In the genomic region with DNA sequence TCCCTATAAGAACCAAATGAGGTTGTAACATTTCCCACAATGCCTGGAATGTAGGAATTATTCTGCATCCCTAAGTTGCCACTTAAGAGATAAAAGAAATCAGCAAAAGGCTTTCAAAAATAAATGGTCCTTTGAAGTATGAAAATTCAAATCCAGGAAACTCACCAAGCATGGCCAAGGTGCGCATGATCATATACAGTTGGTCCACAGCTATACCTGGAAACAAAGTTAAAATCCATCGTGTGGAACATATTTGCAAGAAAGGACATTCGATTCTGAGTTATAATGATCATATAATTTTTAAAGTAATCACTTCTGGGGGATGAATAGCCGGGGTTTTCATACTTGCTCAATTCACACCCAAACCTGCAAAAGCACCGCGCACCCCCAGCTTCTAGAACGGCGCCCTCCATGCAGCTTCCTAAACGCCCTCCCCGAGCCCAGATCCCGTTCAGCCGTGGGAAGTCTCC, we compare ENCODE assay signal across 8 cellular contexts. TPM values are rescaled to one million over a fixed set of nuclear protein-coding genes. Genes with fewer than 3 reads are reported as not detected.
DNase-seq lines count a peak whose midpoint lies in the region; ATAC-seq and TF ChIP-seq lines count a peak whose summit lies in the region.

No MANE protein-coding gene starts in this region.

- CTCF ChIA-PET in activated naive CD4-positive, alpha-beta T cell treated with anti-CD3 and anti-CD28 coated beads, Interleukin-2, amount 10 ng/mL, durations not matched to agents 7 days and 5 days (lab: Charles Lee) = interaction anchor here (1.1 kb wide), 1 partner anchor 12 kb away, joined by 3 read pairs; no protein-coding TSS in a partner anchor

- H3K27ac Mint-ChIP-seq in activated naive CD4-positive, alpha-beta T cell treated with anti-CD3 and anti-CD28 coated beads, Interleukin-2, amount 10 ng/mL, durations not matched to agents 7 days and 5 days = peak overlapping the region; percentile 92

- peaks cover 10 to 11% of the 10 kb centered on the region in 2 donors for H3K36me3 ChIP-seq in ascending aorta
- H3K36me3 ChIP-seq in right lobe of liver = peaks cover 0 to 12% (median 3%) of the 10 kb centered on the region in 4 donors
- H3K36me3 ChIP-seq in transverse colon = peaks cover 0 to 1% (median 0%) of the 10 kb centered on the region in 4 donors

- H3K27ac ChIP-seq in ascending aorta = peak overlapping the region; percentile 65 to 71
- peak overlapping the region; percentile 51 to 73 (median 69) for H3K27ac ChIP-seq in right lobe of liver
- peak overlapping the region; percentile 78 to 93 (median 90) for H3K27ac ChIP-seq in transverse colon

- peaks cover 43% of the 10 kb centered on the region for H3K4me1 Mint-ChIP-seq in activated naive CD4-positive, alpha-beta T cell treated with anti-CD3 and anti-CD28 coated beads, Interleukin-2, amount 10 ng/mL, durations not matched to agents 7 days and 5 days

- H3K4me3 ChIP-seq in ascending aorta = peak overlapping the region; percentile 69 to 81
- H3K4me3 ChIP-seq in right lobe of liver = peak overlapping the region; percentile 58 to 91 (median 66)
- H3K4me3 ChIP-seq in transverse colon = peak overlapping the region; percentile 57 to 91 (median 73)

- WGBS in right lobe of liver (ENCODE audit: insufficient coverage, low coverage, low lambda C conversion rate, missing lambda C conversion rate) = 2% methylated on average over 9 of the region's 12 CpGs
- 2 to 9% methylated on average over 4 to 12 of the region's 12 CpGs for WGBS in transverse colon (ENCODE audit: low coverage in 1 of 2), 2 donors

- no peaks in the 10 kb centered on the region for H3K27me3 ChIP-seq in ascending aorta
- H3K27me3 ChIP-seq in right lobe of liver = no peaks in the 10 kb centered on the region
- no peaks in the 10 kb centered on the region for H3K27me3 ChIP-seq in transverse colon

- peaks cover 7% of the 10 kb centered on the region for H3K27me3 Mint-ChIP-seq in activated naive CD4-positive, alpha-beta T cell treated with anti-CD3 and anti-CD28 coated beads, Interleukin-2, amount 10 ng/mL, durations not matched to agents 7 days and 5 days

- H3K9me3 Mint-ChIP-seq in activated naive CD4-positive, alpha-beta T cell treated with anti-CD3 and anti-CD28 coated beads, Interleukin-2, amount 10 ng/mL, durations not matched to agents 7 days and 5 days = no peaks in the 10 kb centered on the region

- no peak for DNase-seq in activated naive CD4-positive, alpha-beta T cell treated with anti-CD3 and anti-CD28 coated beads, Interleukin-2, amount 10 ng/mL, durations not matched to agents 7 days and 5 days
- DNase-seq in activated naive CD4-positive, alpha-beta T cell treated with anti-CD3 and anti-CD28 coated beads, Interleukin-2, amount 50 U/mL, for 16 hours = no peak
- DNase-seq in ascending aorta (ENCODE audit: low spot score in 2 of 2) = no peak
- DNase-seq in right lobe of liver = no peak
- DNase-seq in transverse colon = no peak
- no peak for DNase-seq in HuH-7 (ENCODE audit: low spot score)
- DNase-seq in AG08396 (ENCODE audit: low spot score) = no peak
- no peak for DNase-seq in NCI-H524 (lab: John Stamatoyannopoulos, UW)

- H3K4me1 ChIP-seq in ascending aorta = peaks cover 0 to 16% of the 10 kb centered on the region in 2 donors
- peaks cover 0 to 11% (median 0%) of the 10 kb centered on the region in 4 donors for H3K4me1 ChIP-seq in right lobe of liver
- peaks cover 0 to 22% (median 12%) of the 10 kb centered on the region in 4 donors for H3K4me1 ChIP-seq in transverse colon

- H3K4me3 Mint-ChIP-seq in activated naive CD4-positive, alpha-beta T cell treated with anti-CD3 and anti-CD28 coated beads, Interleukin-2, amount 10 ng/mL, durations not matched to agents 7 days and 5 days = peak overlapping the region; percentile 92

- peaks cover 26% of the 10 kb centered on the region for H3K36me3 Mint-ChIP-seq in activated naive CD4-positive, alpha-beta T cell treated with anti-CD3 and anti-CD28 coated beads, Interleukin-2, amount 10 ng/mL, durations not matched to agents 7 days and 5 days

- no peak for TF ChIP-seq POLR2A in right lobe of liver (IDR thresholded peaks at IDR 0.05)
- no peak for TF ChIP-seq POLR2A in transverse colon (IDR thresholded peaks at IDR 0.05)

- TF ChIP-seq EP300 in transverse colon (IDR thresholded peaks at IDR 0.05; ENCODE audit: low read depth) = no peak

- no peaks in the 10 kb centered on the region for H3K9me3 ChIP-seq in ascending aorta
- no peaks in the 10 kb centered on the region for H3K9me3 ChIP-seq in right lobe of liver
- H3K9me3 ChIP-seq in transverse colon = no peaks in the 10 kb centered on the region

- no peak for TF ChIP-seq CTCF in ascending aorta (IDR thresholded peaks at IDR 0.05)
- TF ChIP-seq CTCF in right lobe of liver (IDR thresholded peaks at IDR 0.05) = no peak
- TF ChIP-seq CTCF in transverse colon (IDR thresholded peaks at IDR 0.05) = peak in 1 of 5 experiments; percentile 30

- intact Hi-C loops in ascending aorta (cut with DNase I) (no loop called here), right lobe of liver (cut with DNase I) (no loop called here), transverse colon (cut with DNase I; ENCODE audit: low total_unique reads) (no loop called here)

- no peak for ATAC-seq in right lobe of liver

- in situ Hi-C loops in transverse colon (cut with MboI; ENCODE audit: low pct_ligation_motif_present in 1 of 4, low pct_unique_long_range_greater_than_20kb in 1 of 4, low sequenced_read_pairs in 3 of 4) = loop anchor here in 2 of 4 donors (10.0 to 25.0 kb wide), 4 partner anchors 91 to 457 kb away; partner anchors contain the start of genes ANKRD10 (in 2 of the 2) and NAXD (in 2 of the 2)

RNA-seq across cellular contexts. Expression of gene CARS2, which starts 0.5 kb away (rescaled TPM):
- total RNA-seq in ascending aorta (41.0 TPM), right lobe of liver (10 to 100 TPM; 22.0 to 53.2 (median 27.3) TPM), transverse colon (100 to 1,000 TPM in 1 of 4 donors, 10 to 100 TPM in 3; 35.2 to 152 (median 56.2) TPM)

RNA-seq across cellular contexts. Expression of gene ING1, which starts 8.1 kb away (rescaled TPM):
- total RNA-seq in ascending aorta (12.0 TPM), right lobe of liver (10 to 100 TPM in 3 of 6 experiments, 1 to 10 TPM in 3; 3.8 to 12.0 (median 8.8) TPM), transverse colon (10 to 100 TPM; 14.9 to 35.5 (median 25.8) TPM)
